Comparison of ENCODE assay signal across 9 cellular contexts in genomic region chr12:80702889-80703605, GRCh38. TPM values are rescaled to one million over a fixed set of nuclear protein-coding genes. Genes with fewer than 3 reads are reported as not detected.
DNase-seq lines count a peak whose midpoint lies in the region; ATAC-seq and TF ChIP-seq lines count a peak whose summit lies in the region.
"Had no signal": no experiment of that assay in that cellular context is flagged by ENCODE, and none has a peak within 500 bp of the region (broad histone marks: within the 10 kb centered on the region; RNA-seq: fewer than 3 reads in every experiment).

No MANE protein-coding gene starts in this region.

- H3K9me3 ChIP-seq in heart right ventricle: no peaks in the 10 kb centered on the region

- peak overlapping the region in 3 of 10 donors; percentile 24 to 30 (median 27) for H3K4me3 ChIP-seq in heart right ventricle

- WGBS in heart right ventricle, 2 donors: 34 to 40% methylated on average over 10 of the region's 10 CpGs

- TF ChIP-seq CTCF in heart right ventricle (IDR thresholded peaks at IDR 0.05): no peak

- H3K27ac ChIP-seq in heart right ventricle: peak overlapping the region in 5 of 10 donors; percentile 21 to 64 (median 54)

- intact Hi-C loops in heart right ventricle (cut with DNase I): no loop called here

- DNase-seq in NCI-H2171 treated with DMSO at 0.1 percent for 48 hours (lab: John Stamatoyannopoulos, UW) (peak; percentile 74), heart right ventricle (peak in 1 of 2 donors; percentile 10), superior temporal gyrus (ENCODE audit: extremely low spot score) (no peak), T-helper 2 cell (no peak), NCI-H446 treated with DMSO at 0.1 percent for 48 hours (lab: John Stamatoyannopoulos, UW) (no peak)
- no peak for DNase-seq in activated CD4-positive, alpha-beta T cell treated with anti-CD3 and anti-CD28 coated beads for 1 hour

- ATAC-seq in GM18517 (IDR thresholded peaks at IDR 0.05; ENCODE audit: unreplicated experiment): peak; percentile 75
- peak; percentile 81 for ATAC-seq in HG02759 (IDR thresholded peaks at IDR 0.05; ENCODE audit: unreplicated experiment)
- peak in 7 of 8 donors; percentile 42 to 95 (median 61) for ATAC-seq in heart right ventricle
- ATAC-seq: Panc1 had no signal

- H3K36me3 ChIP-seq in heart right ventricle: no peaks in the 10 kb centered on the region

- peaks cover 0 to 10% (median 4%) of the 10 kb centered on the region in 9 donors for H3K4me1 ChIP-seq in heart right ventricle

- H3K27me3 ChIP-seq in heart right ventricle: peaks cover 0 to 8% (median 2%) of the 10 kb centered on the region in 7 donors

RNA-seq across cellular contexts. Expression of gene MYF6, which starts 4.4 kb away (rescaled TPM):
- total RNA-seq in heart right ventricle: under 1 TPM in 2 of 10 donors, not detected in 8; 0.23 to 0.45 TPM
- under 1 TPM in 1 of 2 donors, not detected in 1; 0.04 TPM for polyA plus RNA-seq in heart right ventricle

RNA-seq across cellular contexts. Expression of gene MYF5, which starts 13.7 kb away (rescaled TPM):
- total RNA-seq in heart right ventricle: not detected
- polyA plus RNA-seq in heart right ventricle: not detected
